9 cellular contexts compared by ENCODE assay signal in the genomic region with DNA sequence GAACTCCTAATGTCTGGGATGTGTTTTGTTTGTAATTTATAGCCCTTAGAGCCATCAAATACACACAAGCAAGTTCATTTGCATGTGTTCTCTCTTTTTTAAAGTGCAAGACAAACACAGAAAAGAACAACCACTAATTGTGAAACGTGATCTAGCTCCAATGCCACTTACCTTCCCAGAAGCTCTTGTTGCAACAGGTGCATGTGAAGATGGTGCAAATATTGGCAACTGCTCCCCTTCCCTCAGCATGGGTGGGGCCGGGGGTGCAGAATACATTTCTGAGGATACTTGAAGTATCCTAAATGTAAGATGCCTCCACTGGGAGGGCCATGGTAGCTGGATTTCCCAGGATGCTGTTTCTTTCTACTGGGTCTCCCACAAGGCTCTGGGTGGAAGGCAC. TPM values are rescaled to one million over a fixed set of nuclear protein-coding genes. Genes with fewer than 3 reads are reported as not detected.
"Had no signal": no experiment of that assay in that cellular context is flagged by ENCODE, and none has a peak within 500 bp of the region (broad histone marks: within the 10 kb centered on the region; RNA-seq: fewer than 3 reads in every experiment).

No MANE protein-coding gene starts in this region.

RNA-seq across cellular contexts. Expression of gene CA4, which starts 28.4 kb away (rescaled TPM):
- total RNA-seq: activated CD4-positive, alpha-beta memory T cell treated with anti-CD3 and anti-CD28 coated beads, Interleukin-2, amount 10 ng/mL, durations not matched to agents 7 days and 5 days; activated CD4-positive, alpha-beta T cell treated with anti-CD3 and anti-CD28 coated beads, Interleukin-2, amount 10 ng/mL, durations not matched to agents 7 days and 5 days; activated T-helper 17 cell treated with anti-CD3 and anti-CD28 coated beads, Interleukin-2, amount 50 U/mL, for 72 hours; astrocyte; fibroblast of lung; fibroblast of villous mesenchyme; mononuclear cell; natural killer cell treated with Interleukin-12 subunit alpha and Interleukin-12 subunit beta and Interleukin-15 and Interleukin-18, amount 100 ng/mL, for 72 hours; osteoblast had no signal
- polyA plus RNA-seq: fibroblast of lung had no signal
